30 cellular contexts compared by ENCODE assay signal in genomic region chr10:101388671-101389276, GRCh38.
"Had no signal": no experiment of that assay in that cellular context is flagged by ENCODE, and none has a peak within 500 bp of the region (broad histone marks: within the 10 kb centered on the region; RNA-seq: fewer than 3 reads in every experiment).

No MANE protein-coding gene starts in this region.

- H3K36me3 Mint-ChIP-seq: stimulated activated effector memory CD8-positive, alpha-beta T cell treated with anti-CD3 and anti-CD28 coated beads, Interleukin-12 subunit alpha, Interleukin-12 subunit beta, amount 100 ng/mL, for 72 hours had no signal

- H3K4me3 ChIP-seq: esophagus squamous epithelium, heart left ventricle, ovary, prostate gland, skin epidermis, upper lobe of left lung, vagina had no signal

- H3K36me3 ChIP-seq: esophagus squamous epithelium, ovary, prostate gland, upper lobe of left lung, vagina had no signal

- H3K4me3 Mint-ChIP-seq: activated T-cell treated with anti-CD3 and anti-CD28 coated beads, Interleukin-2, amount 50 U/mL, for 72 hours; central memory CD8-positive, alpha-beta T cell; immature natural killer cell; stimulated activated effector memory CD8-positive, alpha-beta T cell treated with anti-CD3 and anti-CD28 coated beads, Interleukin-12 subunit alpha, Interleukin-12 subunit beta, amount 100 ng/mL, for 72 hours; stimulated activated naive CD8-positive, alpha-beta T cell treated with anti-CD3 and anti-CD28 coated beads, Interleukin-15, Interleukin-2, amounts not matched to agents 100 ng/mL and 50 ng/mL, for 24 hours had no signal

- ATAC-seq: activated naive CD4-positive, alpha-beta T cell treated with anti-CD3 and anti-CD28 coated beads, Interleukin-2, amount 50 U/mL, for 72 hours; activated T-cell treated with anti-CD3 and anti-CD28 coated beads, Interleukin-2, amount 50 U/mL, for 72 hours; heart left ventricle; naive thymus-derived CD4-positive, alpha-beta T cell; sciatic nerve; stimulated activated effector memory CD8-positive, alpha-beta T cell treated with anti-CD3 and anti-CD28 coated beads, Interleukin-12 subunit alpha, Interleukin-12 subunit beta, amount 100 ng/mL, for 72 hours had no signal

- H3K4me1 ChIP-seq: prostate gland had no signal

- H3K27ac ChIP-seq: epithelial cell of prostate, esophagus squamous epithelium, heart left ventricle, ovary, prostate gland, skin epidermis, vagina had no signal

- DNase-seq: activated CD4-positive, alpha-beta T cell treated with anti-CD3 and anti-CD28 coated beads for 4 hours; activated CD4-positive, alpha-beta T cell treated with anti-CD3 and anti-CD28 coated beads, Interleukin-2, amount 50 U/mL, for 4 hours; activated naive CD4-positive, alpha-beta T cell; activated T-cell treated with anti-CD3 and anti-CD28 coated beads for 4 hours; activated T-cell treated with anti-CD3 and anti-CD28 coated beads, Interleukin-2, amount 50 U/mL, for 72 hours; anterior cingulate cortex; dermis blood vessel endothelial cell; effector CD4-positive, alpha-beta T cell; esophagus squamous epithelium; heart left ventricle; hypothalamus; immature natural killer cell; midbrain; naive thymus-derived CD4-positive, alpha-beta T cell; ovary; retina; stimulated activated CD4-positive, alpha-beta T cell treated with anti-CD3 and anti-CD28 coated beads, Interleukin-4, amount 100 ng/mL, for 24 hours; substantia nigra; upper lobe of left lung had no signal

- FAIRE-seq: bronchial epithelial cell, endometrium had no signal

- H3K9me3 ChIP-seq: esophagus squamous epithelium, heart left ventricle, ovary, prostate gland, upper lobe of left lung, vagina had no signal

- H3K27me3 ChIP-seq: esophagus squamous epithelium, heart left ventricle, ovary, upper lobe of left lung, vagina had no signal

- H3K27me3 Mint-ChIP-seq: central memory CD8-positive, alpha-beta T cell; naive thymus-derived CD4-positive, alpha-beta T cell; stimulated activated naive CD8-positive, alpha-beta T cell treated with anti-CD3 and anti-CD28 coated beads, Interleukin-15, Interleukin-2, amounts not matched to agents 100 ng/mL and 50 ng/mL, for 24 hours had no signal

- H3K27ac Mint-ChIP-seq: activated naive CD4-positive, alpha-beta T cell treated with anti-CD3 and anti-CD28 coated beads, Interleukin-2, amount 50 U/mL, for 72 hours; activated T-cell treated with anti-CD3 and anti-CD28 coated beads, Interleukin-2, amount 50 U/mL, for 72 hours; naive thymus-derived CD4-positive, alpha-beta T cell; stimulated activated effector memory CD8-positive, alpha-beta T cell treated with anti-CD3 and anti-CD28 coated beads, Interleukin-12 subunit alpha, Interleukin-12 subunit beta, amount 100 ng/mL, for 72 hours; stimulated activated naive CD8-positive, alpha-beta T cell treated with anti-CD3 and anti-CD28 coated beads, Interleukin-15, Interleukin-2, amounts not matched to agents 100 ng/mL and 50 ng/mL, for 24 hours had no signal
